20 cellular contexts compared by ENCODE assay signal in genomic region chr4:26945794-26946193, GRCh38.
DNase-seq lines count a peak whose midpoint lies in the region; ATAC-seq, FAIRE-seq and TF ChIP-seq lines count a peak whose summit lies in the region.
"Had no signal": no experiment of that assay in that cellular context is flagged by ENCODE, and none has a peak within 500 bp of the region (broad histone marks: within the 10 kb centered on the region; RNA-seq: fewer than 3 reads in every experiment).

No MANE protein-coding gene starts in this region.

- H3K9me3 ChIP-seq in HEK293 (ENCODE audit: control insufficient read depth, insufficient read depth, low read depth, low read length) (no peaks in the 10 kb centered on the region), pancreas (no peaks in the 10 kb centered on the region)
- H3K9me3 ChIP-seq: BE2C had no signal

- POLR2A ChIA-PET in HEK293 (lab: Yijun Ruan, JAX): no interaction called here

- no peak for TF ChIP-seq POLR2A in GM12891 (IDR thresholded peaks at IDR 0.05; ENCODE audit: low read depth, low read length)

- H3K36me3 ChIP-seq in HEK293 (ENCODE audit: control insufficient read depth in 2 of 2, insufficient read depth in 1 of 2, low read length in 2 of 2): no peaks in the 10 kb centered on the region
- no peaks in the 10 kb centered on the region for H3K36me3 ChIP-seq in pancreas
- H3K36me3 ChIP-seq: BE2C had no signal

- ATAC-seq in pancreas (no peak), GM21423 (IDR thresholded peaks at IDR 0.05; ENCODE audit: unreplicated experiment) (no peak), HG03469 (IDR thresholded peaks at IDR 0.05; ENCODE audit: unreplicated experiment) (no peak), GM21515 (IDR thresholded peaks at IDR 0.05; ENCODE audit: unreplicated experiment) (no peak)

- FAIRE-seq in GM12891 (lab: Jason Lieb, UNC): peak; percentile 66
- FAIRE-seq in colon (lab: Jason Lieb, UNC): peak; percentile 38
- peak; percentile 54 for FAIRE-seq in pancreas (lab: Jason Lieb, UNC)
- FAIRE-seq: G401.6, GM19239 had no signal

- H3K4me1 ChIP-seq in HEK293 (ENCODE audit: control insufficient read depth, insufficient read depth, low read length): peaks cover 2% of the 10 kb centered on the region; the same call in 1 of the 2 replicates
- no peaks in the 10 kb centered on the region for H3K4me1 ChIP-seq in pancreas
- H3K4me1 ChIP-seq: BE2C had no signal

- intact Hi-C loops in pancreas (cut with DNase I): no loop called here

- H3K27ac ChIP-seq in HEK293 (ENCODE audit: extremely low read depth, low read depth, low read length) (no peak overlapping the region), pancreas (no peak overlapping the region)
- H3K27ac ChIP-seq: BLaER1 had no signal

- H3K27me3 ChIP-seq in pancreas: no peaks in the 10 kb centered on the region
- H3K27me3 ChIP-seq: BE2C, BLaER1 had no signal

- H3K4me3 ChIP-seq in HEK293 (ENCODE audit: low read depth, low read length) (no peak overlapping the region), pancreas (no peak overlapping the region)
- H3K4me3 ChIP-seq: BLaER1 had no signal

- no peak for TF ChIP-seq CTCF in HEK293 (tag by site-specific recombination; IDR thresholded peaks at IDR 0.05)
- TF ChIP-seq CTCF in pancreas (IDR thresholded peaks at IDR 0.05): no peak

- 95 to 98% methylated on average over 2 of the region's 2 CpGs for WGBS in pancreas, 2 donors

- CTCF ChIA-PET in HEK293 (lab: Yijun Ruan, JAX): no interaction called here

- no peak for DNase-seq in GM12891 (ENCODE audit: insufficient read length, low spot score)
- DNase-seq in pancreas: no peak
- DNase-seq: 8988T; ACHN; BE2C; C1 segment of cervical spinal cord; CD4-positive, alpha-beta memory T cell; CD4-positive, CD25-positive, alpha-beta regulatory T cell; CD8-positive, alpha-beta memory T cell; COR-L47; DMS79 treated with DMSO at 0.1 percent for 48 hours; GF-D8 had no signal

TF ChIP-seq in GM12891, 5 proteins besides CTCF, POLR2A, EP300 and RAD21:
- TF ChIP-seq POLR2AphosphoS5 (IDR thresholded peaks at IDR 0.05; ENCODE audit: low read depth, low read length) (no peak), TAF1 (IDR thresholded peaks at IDR 0.05; ENCODE audit: low read depth, low read length) (no peak), PAX5 (IDR thresholded peaks at IDR 0.05; ENCODE audit: insufficient read depth, low read length, severe bottlenecking) (no peak), POU2F2 (IDR thresholded peaks at IDR 0.05; ENCODE audit: low read depth, low read length) (no peak), SPI1 (IDR thresholded peaks at IDR 0.05; ENCODE audit: low read depth, low read length) (no peak)

TF ChIP-seq in HEK293, 187 proteins besides CTCF, POLR2A, EP300 and RAD21:
- TF ChIP-seq ZBTB8A (tag by site-specific recombination; IDR thresholded peaks at IDR 0.05) (no peak), ATF2 (tag by site-specific recombination; IDR thresholded peaks at IDR 0.05; ENCODE audit: low read depth) (peak; percentile 65)
